In genomic region chr6:13355969-13356368, GRCh38 we compare ENCODE assay signal across 9 cellular contexts. TPM values are rescaled to one million over a fixed set of nuclear protein-coding genes. Genes with fewer than 3 reads are reported as not detected.
DNase-seq lines count a peak whose midpoint lies in the region; ATAC-seq, FAIRE-seq and TF ChIP-seq lines count a peak whose summit lies in the region.
"Had no signal": no experiment of that assay in that cellular context is flagged by ENCODE, and none has a peak within 500 bp of the region (broad histone marks: within the 10 kb centered on the region; RNA-seq: fewer than 3 reads in every experiment).

No MANE protein-coding gene starts in this region.

- FAIRE-seq in kidney (lab: Jason Lieb, UNC) = no peak
- FAIRE-seq: H1 had no signal

- H3K4me3 ChIP-seq in DND-41 (ENCODE audit: low read depth in 1 of 2, low read length in 2 of 2) (peak overlapping the region in 1 of 2 experiments; percentile 34; a peak in 2 of 4 replicates), kidney (ENCODE audit: low read length in 2 of 2) (no peak overlapping the region)

- H3K9me3 Mint-ChIP-seq in activated naive CD4-positive, alpha-beta T cell treated with anti-CD3 and anti-CD28 coated beads for 36 hours = no peaks in the 10 kb centered on the region

- no peaks in the 10 kb centered on the region for H3K36me3 Mint-ChIP-seq in activated naive CD4-positive, alpha-beta T cell treated with anti-CD3 and anti-CD28 coated beads for 36 hours (ENCODE audit: low read depth)

- TF ChIP-seq CTCF in DND-41 (IDR thresholded peaks at IDR 0.05; ENCODE audit: borderline replicate concordance, extremely low read depth, low read length, poor library complexity, severe bottlenecking) (no peak), kidney (IDR thresholded peaks at IDR 0.05; ENCODE audit: borderline replicate concordance, extremely low read depth, insufficient read depth) (no peak)

- CTCF ChIA-PET in activated naive CD4-positive, alpha-beta T cell treated with anti-CD3 and anti-CD28 coated beads for 36 hours (lab: Charles Lee) = interaction anchor here (0.6 to 1.3 kb wide), 3 partner anchors 13 to 98 kb away, joined by 3 to 4 read pairs (median 4); no protein-coding TSS in a partner anchor

- H3K4me3 Mint-ChIP-seq in activated naive CD4-positive, alpha-beta T cell treated with anti-CD3 and anti-CD28 coated beads for 36 hours = peak overlapping the region; percentile 63

- H3K27me3 Mint-ChIP-seq in activated naive CD4-positive, alpha-beta T cell treated with anti-CD3 and anti-CD28 coated beads for 36 hours (ENCODE audit: low read depth) = no peaks in the 10 kb centered on the region

- H3K4me1 Mint-ChIP-seq in activated naive CD4-positive, alpha-beta T cell treated with anti-CD3 and anti-CD28 coated beads for 36 hours (ENCODE audit: low read depth) = peaks cover 45% of the 10 kb centered on the region

- intact Hi-C loops in activated naive CD4-positive, alpha-beta T cell treated with anti-CD3 and anti-CD28 coated beads for 36 hours (cut with micrococcal nuclease) = loop anchor here (1.0 to 10.0 kb wide), 19 partner anchors 19 to 1991 kb away; partner anchors contain the start of genes CD83, GFOD1, NOL7 and TBC1D7
- intact Hi-C loops in kidney (cut with DNase I) = no loop called here

- peak overlapping the region; percentile 40 for H2AFZ ChIP-seq in DND-41 (ENCODE audit: low read depth, low read length)

- ATAC-seq in DND-41 (ENCODE audit: insufficient read depth, low read depth) = peak; percentile 87
- ATAC-seq in GM19455 (IDR thresholded peaks at IDR 0.05; ENCODE audit: unreplicated experiment) = peak; percentile 94
- ATAC-seq in HG03439 (IDR thresholded peaks at IDR 0.05; ENCODE audit: unreplicated experiment) = peak; percentile 91
- peak; percentile 88 for ATAC-seq in stimulated activated naive CD8-positive, alpha-beta T cell treated with anti-CD3 and anti-CD28 coated beads, Interleukin-15, Interleukin-2, amounts not matched to agents 100 U/mL and 50 U/mL, for 24 hours

- H3K27ac ChIP-seq in DND-41 (ENCODE audit: low read length) (peak overlapping the region; percentile 42), kidney (ENCODE audit: low read depth in 2 of 2, low read length in 2 of 2) (no peak overlapping the region)

- peak overlapping the region; percentile 54 for H3K4me2 ChIP-seq in DND-41 (ENCODE audit: insufficient read depth, low read length)

- DNase-seq in DND-41 (peak; percentile 27), amygdala (lab: John Stamatoyannopoulos, UW) (no peak), kidney (no peak), ecto neural progenitor cell (ENCODE audit: low spot score) (no peak)
- DNase-seq in activated naive CD4-positive, alpha-beta T cell treated with anti-CD3 and anti-CD28 coated beads for 36 hours = peak; percentile 63
- no peak for DNase-seq in stimulated activated naive CD8-positive, alpha-beta T cell treated with anti-CD3 and anti-CD28 coated beads, Interleukin-15, Interleukin-2, amounts not matched to agents 100 U/mL and 50 U/mL, for 24 hours

- no peaks in the 10 kb centered on the region for H3K36me3 ChIP-seq in DND-41 (ENCODE audit: insufficient read depth, low read length)
- no peaks in the 10 kb centered on the region for H3K36me3 ChIP-seq in kidney (ENCODE audit: control insufficient read depth in 1 of 2, insufficient read depth in 2 of 2, low read length in 2 of 2)

- no peaks in the 10 kb centered on the region for H3K27me3 ChIP-seq in DND-41 (ENCODE audit: insufficient read depth, low read length, poor library complexity)

- H3K27ac Mint-ChIP-seq in activated naive CD4-positive, alpha-beta T cell treated with anti-CD3 and anti-CD28 coated beads for 36 hours = peak overlapping the region; percentile 99

- H4K20me1 ChIP-seq in DND-41 (ENCODE audit: insufficient read depth, low read length) = no peaks in the 10 kb centered on the region

- H3K9me3 ChIP-seq in DND-41 (ENCODE audit: insufficient read depth, low read length, severe bottlenecking) (no peaks in the 10 kb centered on the region), kidney (ENCODE audit: control insufficient read depth in 1 of 2, low read length in 2 of 2) (no peaks in the 10 kb centered on the region)

- H3K9ac ChIP-seq in DND-41 (ENCODE audit: low read depth, low read length) (no peak overlapping the region; the same call in 1 of the 2 replicates), kidney (ENCODE audit: low read length in 2 of 2) (no peak overlapping the region)

- peaks cover 24% of the 10 kb centered on the region for H3K4me1 ChIP-seq in DND-41 (ENCODE audit: insufficient read depth, low read length)
- no peaks in the 10 kb centered on the region for H3K4me1 ChIP-seq in kidney (ENCODE audit: control insufficient read depth in 1 of 2, insufficient read depth in 1 of 2, low read depth in 1 of 2, low read length in 2 of 2)

- H3K79me2 ChIP-seq in DND-41 (ENCODE audit: insufficient read depth, low read length) = no peaks in the 10 kb centered on the region

RNA-seq across cellular contexts. Expression of gene TBC1D7, which starts 27.6 kb away (rescaled TPM):
- 10 to 100 TPM; 25.4 to 27.1 TPM for total RNA-seq in activated naive CD4-positive, alpha-beta T cell treated with anti-CD3 and anti-CD28 coated beads for 36 hours
- total RNA-seq in kidney = 12.9 TPM
- 39.4 TPM for polyA plus RNA-seq in kidney (ENCODE audit: insufficient read depth, low read depth, low replicate concordance)

Comparison
In these comparisons a context has a peak if more than half of its experiments do, and no peak if none do; other contexts are left out.
1. DNase-seq: peak in DND-41 (single experiment) and activated naive CD4-positive, alpha-beta T cell treated with anti-CD3 and anti-CD28 coated beads for 36 hours (single experiment); none in stimulated activated naive CD8-positive, alpha-beta T cell treated with anti-CD3 and anti-CD28 coated beads, Interleukin-15, Interleukin-2, amounts not matched to agents 100 U/mL and 50 U/mL, for 24 hours (single experiment), amygdala (0 of 56), kidney (single experiment) and ecto neural progenitor cell (single experiment).
2. Peak in every context shown above with its lines, with median percentiles within 50 percentile points of each other: ATAC-seq.